ENCODE assay signal across 19 cellular contexts in the genomic region with DNA sequence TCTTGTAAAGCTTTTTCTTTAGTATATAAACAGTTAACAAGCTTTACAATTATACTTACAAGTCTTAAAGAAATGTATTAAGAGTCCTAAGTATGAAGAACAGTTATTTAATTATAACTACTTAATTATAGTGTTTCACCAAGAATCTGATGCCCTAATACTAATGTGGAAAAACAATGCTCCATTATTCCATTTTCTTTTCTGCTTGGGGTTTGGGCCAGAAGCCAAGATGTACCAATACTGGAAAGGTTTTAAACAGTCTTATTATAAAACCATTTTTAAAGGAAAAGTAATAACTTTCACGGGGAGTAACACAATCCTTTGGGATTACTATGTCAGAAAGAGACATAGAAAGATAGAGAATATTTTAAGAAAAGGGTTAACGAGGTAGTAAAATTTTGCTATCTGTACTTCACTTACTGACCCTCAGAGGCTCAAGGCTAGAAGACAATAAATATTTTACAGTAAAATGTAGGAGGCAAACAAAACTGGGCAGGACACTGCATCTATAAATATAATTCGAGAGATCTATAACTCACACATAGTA.
DNase-seq lines count a peak whose midpoint lies in the region; ATAC-seq and TF ChIP-seq lines count a peak whose summit lies in the region.
"Had no signal": no experiment of that assay in that cellular context is flagged by ENCODE, and none has a peak within 500 bp of the region (broad histone marks: within the 10 kb centered on the region; RNA-seq: fewer than 3 reads in every experiment).

No MANE protein-coding gene starts in this region.

- H3K36me3 Mint-ChIP-seq in activated naive CD8-positive, alpha-beta T cell = peaks cover 26% of the 10 kb centered on the region
- H3K36me3 Mint-ChIP-seq in activated naive CD8-positive, alpha-beta T cell treated with anti-CD3 and anti-CD28 coated beads for 36 hours = peaks cover 34% of the 10 kb centered on the region

- H3K4me3 Mint-ChIP-seq in activated naive CD8-positive, alpha-beta T cell = no peak overlapping the region
- H3K4me3 Mint-ChIP-seq in activated naive CD8-positive, alpha-beta T cell treated with anti-CD3 and anti-CD28 coated beads for 36 hours = no peak overlapping the region
- H3K4me3 Mint-ChIP-seq: B cell, CD14-positive monocyte, GM23338 had no signal

- H3K4me3 ChIP-seq in fibroblast of villous mesenchyme (ENCODE audit: low read depth, low read length) = no peak overlapping the region
- H3K4me3 ChIP-seq: GM23338, HAP-1, SJSA1 had no signal

- peak overlapping the region; percentile 22 for H3K27ac Mint-ChIP-seq in activated naive CD8-positive, alpha-beta T cell
- no peak overlapping the region for H3K27ac Mint-ChIP-seq in activated naive CD8-positive, alpha-beta T cell treated with anti-CD3 and anti-CD28 coated beads for 36 hours
- H3K27ac Mint-ChIP-seq: B cell, CD14-positive monocyte, GM23338 had no signal

- H3K27ac ChIP-seq in VCaP = peak overlapping the region; percentile 6; the same call in 1 of the 2 replicates
- H3K27ac ChIP-seq: SJSA1 had no signal

- H3K4me1 Mint-ChIP-seq in activated naive CD8-positive, alpha-beta T cell (ENCODE audit: low read depth) = no peaks in the 10 kb centered on the region
- H3K4me1 Mint-ChIP-seq in activated naive CD8-positive, alpha-beta T cell treated with anti-CD3 and anti-CD28 coated beads for 36 hours = no peaks in the 10 kb centered on the region
- H3K4me1 Mint-ChIP-seq: B cell, CD14-positive monocyte had no signal

- ATAC-seq in HG03097 (IDR thresholded peaks at IDR 0.05; ENCODE audit: low FRiP score, unreplicated experiment) (no peak), HG03442 (IDR thresholded peaks at IDR 0.05; ENCODE audit: unreplicated experiment) (no peak)
- ATAC-seq: GM23338, Right ventricle myocardium inferior had no signal

- TF ChIP-seq CTCF in VCaP (conservative IDR thresholded peaks at IDR 0.05) (no peak), fibroblast of villous mesenchyme (IDR thresholded peaks at IDR 0.05; ENCODE audit: insufficient read depth, low read depth, low read length) (no peak)

- no peaks in the 10 kb centered on the region for H3K27me3 Mint-ChIP-seq in activated naive CD8-positive, alpha-beta T cell
- no peaks in the 10 kb centered on the region for H3K27me3 Mint-ChIP-seq in activated naive CD8-positive, alpha-beta T cell treated with anti-CD3 and anti-CD28 coated beads for 36 hours
- H3K27me3 Mint-ChIP-seq: B cell had no signal

- no peaks in the 10 kb centered on the region for H3K9me3 Mint-ChIP-seq in activated naive CD8-positive, alpha-beta T cell (ENCODE audit: low read depth)
- H3K9me3 Mint-ChIP-seq in activated naive CD8-positive, alpha-beta T cell treated with anti-CD3 and anti-CD28 coated beads for 36 hours = no peaks in the 10 kb centered on the region
- H3K9me3 Mint-ChIP-seq: CD14-positive monocyte, GM23338 had no signal

- DNase-seq in activated naive CD8-positive, alpha-beta T cell treated with anti-CD3 and anti-CD28 coated beads for 36 hours = no peak
- DNase-seq in fibroblast of villous mesenchyme (ENCODE audit: low read depth) = peak; percentile 55
- DNase-seq in cerebellum (ENCODE audit: low spot score) = no peak
- DNase-seq: EL, IMR-90, NCI-H1417 treated with DMSO at 0.1 percent for 48 hours, NCI-H187, NCI-H446, NCI-H526 had no signal
